Comparison of ENCODE assay signal across 8 cellular contexts in genomic region chr11:122746050-122746478, GRCh38.
DNase-seq lines count a peak whose midpoint lies in the region; ATAC-seq and TF ChIP-seq lines count a peak whose summit lies in the region.

No MANE protein-coding gene starts in this region.

- H3K27me3 ChIP-seq in brain microvascular endothelial cell (replicated peaks): no peaks in the 10 kb centered on the region
- H3K27me3 ChIP-seq in MG63: no peaks in the 10 kb centered on the region

- intact Hi-C loops in mucosa of descending colon (cut with DNase I, micrococcal nuclease): no loop called here

- H3K27ac ChIP-seq in brain microvascular endothelial cell: no peak overlapping the region

- peak; percentile 54 for DNase-seq in activated CD4-positive, CD25-positive, alpha-beta regulatory T cell treated with anti-CD3 and anti-CD28 coated beads, Interleukin-2, amount 50 U/mL, for 16 hours (ENCODE audit: low read depth, low spot score)
- DNase-seq in mucosa of descending colon (peak in 1 of 3 donors; percentile 23), brain microvascular endothelial cell (no peak), NCI-H510A (lab: John Stamatoyannopoulos, UW) (no peak), MG63 (no peak), COLO668 (lab: John Stamatoyannopoulos, UW; ENCODE audit: unreplicated experiment) (no peak)

- peak; percentile 54 for ATAC-seq in GM19328 (IDR thresholded peaks at IDR 0.05; ENCODE audit: unreplicated experiment)
- ATAC-seq in HG03103 (IDR thresholded peaks at IDR 0.05; ENCODE audit: low read depth, unreplicated experiment): peak; percentile 52
- peak; percentile 59 for ATAC-seq in mucosa of descending colon

- H3K9me3 ChIP-seq in mucosa of descending colon: no peaks in the 10 kb centered on the region
- H3K9me3 ChIP-seq in MG63: no peaks in the 10 kb centered on the region

- H3K4me3 ChIP-seq in mucosa of descending colon (no peak overlapping the region), brain microvascular endothelial cell (ENCODE audit: low read depth, low read length) (no peak overlapping the region), MG63 (no peak overlapping the region)

- no peak for TF ChIP-seq CTCF in mucosa of descending colon (IDR thresholded peaks at IDR 0.05)
- no peak for TF ChIP-seq CTCF in brain microvascular endothelial cell (IDR thresholded peaks at IDR 0.05; ENCODE audit: low read depth, low read length, missing control alignments)

- H3K36me3 ChIP-seq in mucosa of descending colon (ENCODE audit: low read depth) (no peaks in the 10 kb centered on the region), brain microvascular endothelial cell (replicated peaks) (no peaks in the 10 kb centered on the region), MG63 (peaks cover 2% of the 10 kb centered on the region; the same call in 1 of the 2 replicates)

- no peaks in the 10 kb centered on the region for H3K4me1 ChIP-seq in mucosa of descending colon (ENCODE audit: low read depth)

- in situ Hi-C loops in brain microvascular endothelial cell (cut with HindIII; ENCODE audit: low pct_ligation_motif_present, low sequenced_read_pairs): loop anchor here (25.0 kb wide), 1 partner anchor 109 kb away; no protein-coding TSS in a partner anchor
